ENCODE assay signal across 1 cellular context in the genomic region with DNA sequence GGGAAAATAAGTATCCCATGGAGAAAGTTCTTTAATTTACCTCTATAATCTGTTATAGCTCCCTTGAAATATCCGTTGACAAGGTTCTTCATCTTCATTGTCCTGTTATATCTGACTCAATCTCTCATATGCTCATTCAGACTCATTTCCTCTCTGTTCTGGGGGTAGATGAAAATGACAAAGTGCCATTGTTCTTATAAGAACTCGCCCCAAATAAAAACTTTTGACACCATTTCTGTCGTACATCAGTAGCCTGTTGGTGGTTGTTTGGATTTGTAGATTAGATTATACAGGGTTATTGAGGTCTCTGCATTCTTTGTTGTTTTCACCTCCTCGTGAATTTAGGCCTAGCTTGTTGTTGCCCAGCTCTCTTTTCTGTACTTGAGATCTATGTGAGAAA.
TF ChIP-seq lines count a peak whose summit lies in the region.

No MANE protein-coding gene starts in this region.

TF ChIP-seq in IMR-90, 13 proteins besides CTCF, POLR2A, EP300 and RAD21:
- no peak for TF ChIP-seq SMC3 (IDR thresholded peaks at IDR 0.05; ENCODE audit: low read depth, low read length)
- TF ChIP-seq, protein P1, sequence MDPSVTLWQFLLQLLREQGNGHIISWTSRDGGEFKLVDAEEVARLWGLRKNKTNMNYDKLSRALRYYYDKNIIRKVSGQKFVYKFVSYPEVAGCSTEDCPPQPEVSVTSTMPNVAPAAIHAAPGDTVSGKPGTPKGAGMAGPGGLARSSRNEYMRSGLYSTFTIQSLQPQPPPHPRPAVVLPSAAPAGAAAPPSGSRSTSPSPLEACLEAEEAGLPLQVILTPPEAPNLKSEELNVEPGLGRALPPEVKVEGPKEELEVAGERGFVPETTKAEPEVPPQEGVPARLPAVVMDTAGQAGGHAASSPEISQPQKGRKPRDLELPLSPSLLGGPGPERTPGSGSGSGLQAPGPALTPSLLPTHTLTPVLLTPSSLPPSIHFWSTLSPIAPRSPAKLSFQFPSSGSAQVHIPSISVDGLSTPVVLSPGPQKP (IDR thresholded peaks at IDR 0.05; ENCODE audit: borderline replicate concordance, low read depth, low read length), result no peak
- no peak for TF ChIP-seq CEBPB (IDR thresholded peaks at IDR 0.05; ENCODE audit: low read depth, low read length)
- TF ChIP-seq, protein P2, sequence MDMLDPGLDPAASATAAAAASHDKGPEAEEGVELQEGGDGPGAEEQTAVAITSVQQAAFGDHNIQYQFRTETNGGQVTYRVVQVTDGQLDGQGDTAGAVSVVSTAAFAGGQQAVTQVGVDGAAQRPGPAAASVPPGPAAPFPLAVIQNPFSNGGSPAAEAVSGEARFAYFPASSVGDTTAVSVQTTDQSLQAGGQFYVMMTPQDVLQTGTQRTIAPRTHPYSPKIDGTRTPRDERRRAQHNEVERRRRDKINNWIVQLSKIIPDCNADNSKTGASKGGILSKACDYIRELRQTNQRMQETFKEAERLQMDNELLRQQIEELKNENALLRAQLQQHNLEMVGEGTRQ (IDR thresholded peaks at IDR 0.05; ENCODE audit: low read depth, low read length), result no peak
- TF ChIP-seq MAZ (IDR thresholded peaks at IDR 0.05; ENCODE audit: borderline replicate concordance, low read depth, low read length), result no peak
- no peak for TF ChIP-seq NFE2L2 (IDR thresholded peaks at IDR 0.05; ENCODE audit: low read depth, low read length)
- TF ChIP-seq FOS (IDR thresholded peaks at IDR 0.05; ENCODE audit: low read depth, low read length), result no peak
- no peak for TF ChIP-seq BHLHE40 (IDR thresholded peaks at IDR 0.05; ENCODE audit: low read depth, low read length)
- no peak for TF ChIP-seq CHD1 (IDR thresholded peaks at IDR 0.05; ENCODE audit: low read depth, low read length)
- no peak for TF ChIP-seq RCOR1 (IDR thresholded peaks at IDR 0.05; ENCODE audit: insufficient replicate concordance, low read length)
- TF ChIP-seq RFX5 (IDR thresholded peaks at IDR 0.05; ENCODE audit: low read depth, low read length), result no peak
- no peak for TF ChIP-seq MXI1 (IDR thresholded peaks at IDR 0.05; ENCODE audit: borderline replicate concordance, low read depth, low read length)
- no peak for TF ChIP-seq MAFK (IDR thresholded peaks at IDR 0.05; ENCODE audit: low read depth, low read length)
